In the genomic region with DNA sequence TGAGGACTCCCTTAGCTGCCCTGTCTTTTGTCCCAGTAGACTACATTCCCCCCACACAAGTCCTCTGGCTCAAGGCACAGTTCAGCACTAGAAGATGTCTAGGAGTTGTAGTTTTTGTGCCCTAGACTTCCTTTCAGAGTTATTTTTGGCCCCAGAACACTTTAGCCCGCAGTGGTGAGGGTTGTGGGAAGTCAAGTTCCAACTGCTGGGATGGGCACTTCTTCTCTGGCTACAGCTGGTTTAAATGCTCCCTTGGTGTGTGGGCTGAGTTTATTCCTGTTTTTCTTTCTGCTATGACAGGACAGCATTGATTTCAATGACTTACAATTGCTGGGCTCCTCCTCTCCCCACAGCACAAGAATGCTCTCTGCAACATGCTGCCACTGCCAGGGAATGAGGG, we compare ENCODE assay signal across 1 cellular context.
TF ChIP-seq lines count a peak whose summit lies in the region.

No MANE protein-coding gene starts in this region.

TF ChIP-seq in H1, 55 proteins besides CTCF, POLR2A, EP300 and RAD21:
- TF ChIP-seq SIX5 (IDR thresholded peaks at IDR 0.05; ENCODE audit: low read depth, low read length) (no peak), BACH1 (IDR thresholded peaks at IDR 0.05; ENCODE audit: low read length) (no peak), CHD2 (IDR thresholded peaks at IDR 0.05; ENCODE audit: low read length) (no peak), EZH2 (IDR thresholded peaks at IDR 0.05; ENCODE audit: low read depth, low read length, severe bottlenecking) (no peak), EGR1 (IDR thresholded peaks at IDR 0.05; ENCODE audit: borderline replicate concordance, low read depth, low read length) (no peak), ASH2L (IDR thresholded peaks at IDR 0.05; ENCODE audit: low read length) (no peak), TCF12 (IDR thresholded peaks at IDR 0.05; ENCODE audit: low read depth, low read length) (no peak)
